In the genomic region with DNA sequence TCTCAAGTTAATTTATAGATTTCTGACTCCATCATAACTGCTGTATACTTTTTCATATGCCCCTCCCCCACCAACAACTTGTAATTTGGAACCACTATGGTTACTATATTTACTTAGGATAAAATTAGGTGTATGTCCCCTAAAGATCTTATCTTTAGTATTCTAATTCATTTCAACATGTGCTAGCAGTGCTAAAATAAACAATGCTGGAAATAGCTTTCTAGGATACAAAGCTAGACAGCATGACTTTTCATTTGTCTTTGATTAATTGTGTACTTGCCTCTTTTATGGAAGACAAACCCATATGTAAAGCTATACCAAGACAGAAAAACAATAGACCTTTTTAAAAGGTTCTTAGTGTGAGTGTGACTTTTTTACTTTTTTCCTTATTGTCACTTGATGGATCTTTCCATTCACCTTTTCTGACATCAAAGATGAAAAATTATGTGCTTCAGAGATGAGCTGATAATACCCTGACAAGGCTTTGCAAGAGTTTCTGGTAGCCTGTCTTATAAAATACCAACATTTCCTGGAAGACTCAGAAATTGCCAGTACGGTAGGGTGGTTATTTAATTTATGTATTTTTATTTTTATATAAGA, we compare ENCODE assay signal across 20 cellular contexts. TPM values are rescaled to one million over a fixed set of nuclear protein-coding genes. Genes with fewer than 3 reads are reported as not detected.
"Had no signal": no experiment of that assay in that cellular context is flagged by ENCODE, and none has a peak within 500 bp of the region (broad histone marks: within the 10 kb centered on the region; RNA-seq: fewer than 3 reads in every experiment).

No MANE protein-coding gene starts in this region.

- H3K4me3 ChIP-seq: breast epithelium, esophagus squamous epithelium, prostate gland, suprapubic skin, upper lobe of right lung had no signal

- H3K27ac ChIP-seq: breast epithelium, esophagus squamous epithelium, prostate gland, suprapubic skin, upper lobe of right lung had no signal

- ATAC-seq: activated CD8-positive, alpha-beta memory T cell treated with anti-CD3 and anti-CD28 coated beads, Interleukin-2, amount 10 ng/mL, durations not matched to agents 7 days and 5 days; activated T-cell treated with anti-CD3 and anti-CD28 coated beads, Interleukin-2, amount 50 U/mL, for 4 hours; left colon; natural killer cell; stimulated activated naive CD8-positive, alpha-beta T cell treated with anti-CD3 and anti-CD28 coated beads, Interleukin-15, Interleukin-2, amounts not matched to agents 100 U/mL and 50 U/mL, for 24 hours; upper lobe of right lung had no signal

- FAIRE-seq: endometrium had no signal

- H3K4me1 ChIP-seq: breast epithelium, esophagus squamous epithelium, prostate gland, suprapubic skin, upper lobe of right lung had no signal

- H3K27me3 ChIP-seq: breast epithelium, esophagus squamous epithelium, suprapubic skin, upper lobe of right lung had no signal

- DNase-seq: activated CD4-positive, alpha-beta T cell treated with anti-CD3 and anti-CD28 coated beads for 1 hour; activated CD4-positive, alpha-beta T cell treated with anti-CD3 and anti-CD28 coated beads, Interleukin-2, amount 50 U/mL, for 48 hours; activated CD8-positive, alpha-beta memory T cell treated with anti-CD3 and anti-CD28 coated beads, Interleukin-2, amount 10 ng/mL, durations not matched to agents 7 days and 5 days; activated gamma-delta T cell treated with Interleukin-2 at 50 U/mL for 16 hours; activated naive CD8-positive, alpha-beta T cell treated with anti-CD3 and anti-CD28 coated beads for 36 hours; activated T-cell treated with anti-CD3 and anti-CD28 coated beads, Interleukin-2, amount 50 U/mL, for 4 hours; aorta; esophagus squamous epithelium; head of caudate nucleus; left colon; natural killer cell; nucleus accumbens; stimulated activated CD4-positive, alpha-beta T cell treated with anti-CD3 and anti-CD28 coated beads, Interleukin-4, amount 100 ng/mL, for 1 hour; stimulated activated CD8-positive, alpha-beta memory T cell treated with anti-CD3 and anti-CD28 coated beads, Interleukin-4, amount 100 ng/mL, for 48 hours; stimulated activated naive CD8-positive, alpha-beta T cell treated with anti-CD3 and anti-CD28 coated beads, Interleukin-15, Interleukin-2, amounts not matched to agents 100 U/mL and 50 U/mL, for 24 hours; upper lobe of right lung had no signal

- H3K9me3 ChIP-seq: breast epithelium, esophagus squamous epithelium, prostate gland, suprapubic skin, upper lobe of right lung had no signal

- H3K36me3 ChIP-seq: breast epithelium, esophagus squamous epithelium, prostate gland, suprapubic skin, upper lobe of right lung had no signal

RNA-seq across cellular contexts. Expression of a gene that starts 31.2 kb away (rescaled TPM):
- total RNA-seq: activated CD8-positive, alpha-beta memory T cell treated with anti-CD3 and anti-CD28 coated beads, Interleukin-2, amount 10 ng/mL, durations not matched to agents 7 days and 5 days; activated naive CD8-positive, alpha-beta T cell treated with anti-CD3 and anti-CD28 coated beads for 36 hours; activated T-cell treated with anti-CD3 and anti-CD28 coated beads, Interleukin-2, amount 50 U/mL, for 4 hours; aorta; left colon; natural killer cell; suprapubic skin had no signal
